Comparison of ENCODE assay signal across 1 cellular context in genomic region chr2:106285237-106285829, GRCh38.
TF ChIP-seq lines count a peak whose summit lies in the region.

No MANE protein-coding gene starts in this region.

TF ChIP-seq in HepG2, 621 proteins besides CTCF, POLR2A, EP300 and RAD21 (continued from another document and continues in another):
- TF ChIP-seq BCL3 (CRISPR knock-in tag; IDR thresholded peaks at IDR 0.05) = 0 out of 2 replicates have a peak, but pooled peaks have one; percentile 28
- TF ChIP-seq NCOA2 (CRISPR knock-in tag; IDR thresholded peaks at IDR 0.05) = peak; percentile 72
- TF ChIP-seq ELF1 (CRISPR knock-in tag; IDR thresholded peaks at IDR 0.05) = 0 out of 2 replicates have a peak, but pooled peaks have one; percentile 15
- TF ChIP-seq ZMYM3 (CRISPR knock-in tag; IDR thresholded peaks at IDR 0.05) = peak; percentile 84
- TF ChIP-seq TAF1 (CRISPR knock-in tag; IDR thresholded peaks at IDR 0.05) = peak; percentile 23; the same call in 1 of the 2 replicates
- TF ChIP-seq MED1 (CRISPR knock-in tag; IDR thresholded peaks at IDR 0.05) = peak; percentile 66; the same call in 1 of the 2 replicates
- peak; percentile 84 for TF ChIP-seq GFI1 (CRISPR knock-in tag; IDR thresholded peaks at IDR 0.05; ENCODE audit: borderline replicate concordance)
- peak; percentile 58; the same call in 1 of the 2 replicates for TF ChIP-seq ZNF317 (CRISPR knock-in tag; IDR thresholded peaks at IDR 0.05)
- no peak for TF ChIP-seq ZNF883 (CRISPR knock-in tag; IDR thresholded peaks at IDR 0.05; ENCODE audit: not compliant biosample characterization)
- TF ChIP-seq SP140L (CRISPR knock-in tag; IDR thresholded peaks at IDR 0.05; ENCODE audit: borderline replicate concordance) = peak; percentile 82; the same call in 1 of the 2 replicates
- TF ChIP-seq TBX2 (CRISPR knock-in tag; IDR thresholded peaks at IDR 0.05; ENCODE audit: borderline replicate concordance) = peak; percentile 62; the same call in 1 of the 2 replicates
- peak; percentile 44; the same call in 1 of the 2 replicates for TF ChIP-seq ZBTB7B (CRISPR knock-in tag; IDR thresholded peaks at IDR 0.05)
- TF ChIP-seq ZBTB14 (CRISPR knock-in tag; IDR thresholded peaks at IDR 0.05) = no peak
- TF ChIP-seq FOSL2 (CRISPR knock-in tag; IDR thresholded peaks at IDR 0.05) = 0 out of 2 replicates have a peak, but pooled peaks have one; percentile 12
- TF ChIP-seq ZNF484 (CRISPR knock-in tag; IDR thresholded peaks at IDR 0.05; ENCODE audit: borderline replicate concordance, low read depth) = no peak
- no peak for TF ChIP-seq NFAT5 (CRISPR knock-in tag; IDR thresholded peaks at IDR 0.05)
- no peak; the same call in 1 of the 2 replicates for TF ChIP-seq PHF21A (CRISPR knock-in tag; IDR thresholded peaks at IDR 0.05)
- TF ChIP-seq ZNF619 (CRISPR knock-in tag; IDR thresholded peaks at IDR 0.05) = no peak
- 0 out of 2 replicates have a peak, but pooled peaks have one; percentile 20 for TF ChIP-seq ZNF639 (CRISPR knock-in tag; conservative IDR thresholded peaks at IDR 0.05)
- TF ChIP-seq RFXANK (CRISPR knock-in tag; IDR thresholded peaks at IDR 0.05) = no peak
- no peak for TF ChIP-seq HOXA7 (CRISPR knock-in tag; IDR thresholded peaks at IDR 0.05)
- no peak for TF ChIP-seq TEF (CRISPR knock-in tag; IDR thresholded peaks at IDR 0.05)
- TF ChIP-seq SIX1 (CRISPR knock-in tag; IDR thresholded peaks at IDR 0.05; ENCODE audit: borderline replicate concordance) = 0 out of 2 replicates have a peak, but pooled peaks have one; percentile 19
- TF ChIP-seq ZNF747 (CRISPR knock-in tag; IDR thresholded peaks at IDR 0.05; ENCODE audit: borderline replicate concordance) = no peak
- TF ChIP-seq ZFP41 (CRISPR knock-in tag; IDR thresholded peaks at IDR 0.05; ENCODE audit: borderline replicate concordance) = no peak
- TF ChIP-seq ZFYVE20 (CRISPR knock-in tag; IDR thresholded peaks at IDR 0.05; ENCODE audit: borderline replicate concordance, low read depth) = no peak
- TF ChIP-seq KDM3A (CRISPR knock-in tag; IDR thresholded peaks at IDR 0.05; ENCODE audit: low read depth) = 0 out of 2 replicates have a peak, but pooled peaks have one; percentile 22
- peak; percentile 40; the same call in 1 of the 2 replicates for TF ChIP-seq SOX5 (CRISPR knock-in tag; IDR thresholded peaks at IDR 0.05; ENCODE audit: borderline replicate concordance)
- TF ChIP-seq XRCC5 (optimal IDR thresholded peaks at IDR 0.05; ENCODE audit: low read length) = no peak
- TF ChIP-seq MIER3 (CRISPR knock-in tag; IDR thresholded peaks at IDR 0.05; ENCODE audit: borderline replicate concordance) = 0 out of 2 replicates have a peak, but pooled peaks have one; percentile 17
- peak; percentile 26; the same call in 1 of the 2 replicates for TF ChIP-seq ZBED4 (CRISPR knock-in tag; IDR thresholded peaks at IDR 0.05; ENCODE audit: borderline replicate concordance)
- TF ChIP-seq ZNF468 (CRISPR knock-in tag; IDR thresholded peaks at IDR 0.05) = no peak
- TF ChIP-seq FOXP1 (IDR thresholded peaks at IDR 0.05) = no peak
- TF ChIP-seq FOXP1 (CRISPR knock-in tag; IDR thresholded peaks at IDR 0.05) = no peak
- TF ChIP-seq KDM1A (CRISPR knock-in tag; IDR thresholded peaks at IDR 0.05) = peak; percentile 59; the same call in 1 of the 2 replicates
- TF ChIP-seq HNRNPL (IDR thresholded peaks at IDR 0.05; ENCODE audit: low read depth, low read length) = no peak
- TF ChIP-seq RXRB (CRISPR knock-in tag; IDR thresholded peaks at IDR 0.05; ENCODE audit: borderline replicate concordance) = peak; percentile 74; the same call in 1 of the 2 replicates
- TF ChIP-seq ZNF350 (CRISPR knock-in tag; IDR thresholded peaks at IDR 0.05; ENCODE audit: borderline replicate concordance, low read depth) = no peak
- no peak for TF ChIP-seq TMF1 (CRISPR knock-in tag; IDR thresholded peaks at IDR 0.05; ENCODE audit: low read depth)
- TF ChIP-seq SMYD3 (CRISPR knock-in tag; IDR thresholded peaks at IDR 0.05) = no peak
- TF ChIP-seq ZSCAN22 (CRISPR knock-in tag; IDR thresholded peaks at IDR 0.05) = 0 out of 2 replicates have a peak, but pooled peaks have one; percentile 35
- no peak for TF ChIP-seq CENPX (CRISPR knock-in tag; IDR thresholded peaks at IDR 0.05)
- TF ChIP-seq ZNF605 (CRISPR knock-in tag; IDR thresholded peaks at IDR 0.05) = no peak
- no peak for TF ChIP-seq SOX6 (IDR thresholded peaks at IDR 0.05)
- peak; percentile 66 for TF ChIP-seq SOX6 (CRISPR knock-in tag; IDR thresholded peaks at IDR 0.05)
- 0 out of 2 replicates have a peak, but pooled peaks have one; percentile 53 for TF ChIP-seq SMAD3 (CRISPR knock-in tag; IDR thresholded peaks at IDR 0.05)
- peak; percentile 57 for TF ChIP-seq ELF3 (CRISPR knock-in tag; IDR thresholded peaks at IDR 0.05)
- TF ChIP-seq ZNF362 (CRISPR knock-in tag; IDR thresholded peaks at IDR 0.05; ENCODE audit: borderline replicate concordance) = peak; percentile 63; the same call in 1 of the 2 replicates
- TF ChIP-seq NFE2L2 (IDR thresholded peaks at IDR 0.05; ENCODE audit: low read length) = no peak
- no peak for TF ChIP-seq ZNF703 (CRISPR knock-in tag; IDR thresholded peaks at IDR 0.05; ENCODE audit: borderline replicate concordance)
- 0 out of 2 replicates have a peak, but pooled peaks have one; percentile 25 for TF ChIP-seq CBFB (CRISPR knock-in tag; IDR thresholded peaks at IDR 0.05)
- TF ChIP-seq DR1 (CRISPR knock-in tag; IDR thresholded peaks at IDR 0.05) = no peak
- TF ChIP-seq HIC2 (CRISPR knock-in tag; IDR thresholded peaks at IDR 0.05; ENCODE audit: low read depth) = peak; percentile 39; the same call in 1 of the 2 replicates
- no peak for TF ChIP-seq ZNF333 (CRISPR knock-in tag; IDR thresholded peaks at IDR 0.05; ENCODE audit: borderline replicate concordance)
